2 cellular contexts compared by ENCODE assay signal in genomic region chr10:9103301-9103700, GRCh38.
TF ChIP-seq lines count a peak whose summit lies in the region.

No MANE protein-coding gene starts in this region.

TF ChIP-seq in SK-N-SH treated with all-trans-retinoic acid at 6 μM for 48 hours, 23 proteins besides CTCF, POLR2A, EP300 and RAD21:
- TF ChIP-seq CREB5 (CRISPR knock-in tag; IDR thresholded peaks at IDR 0.05; ENCODE audit: low read depth) (peak; percentile 90), ISL1 (CRISPR knock-in tag; IDR thresholded peaks at IDR 0.05) (peak; percentile 93), SNAI2 (CRISPR knock-in tag; IDR thresholded peaks at IDR 0.05) (no peak), ZFP3 (CRISPR knock-in tag; IDR thresholded peaks at IDR 0.05) (peak; percentile 90)

TF ChIP-seq in SK-N-SH, 30 proteins besides CTCF, POLR2A, EP300 and RAD21:
- TF ChIP-seq REST (IDR thresholded peaks at IDR 0.05; ENCODE audit: low read depth, low read length), result no peak
- no peak for TF ChIP-seq CHD2 (IDR thresholded peaks at IDR 0.05; ENCODE audit: low read length, partially characterized antibody)
- no peak for TF ChIP-seq RCOR1 (IDR thresholded peaks at IDR 0.05; ENCODE audit: low read length)
- TF ChIP-seq MXI1 (IDR thresholded peaks at IDR 0.05; ENCODE audit: low read depth, low read length), result no peak
- TF ChIP-seq SIN3A (IDR thresholded peaks at IDR 0.05; ENCODE audit: borderline replicate concordance, low read depth, low read length), result no peak
- TF ChIP-seq RXRA (IDR thresholded peaks at IDR 0.05; ENCODE audit: borderline replicate concordance, low read depth), result no peak
- no peak for TF ChIP-seq SMC3 (IDR thresholded peaks at IDR 0.05; ENCODE audit: low read depth, low read length)
- TF ChIP-seq NFIC (IDR thresholded peaks at IDR 0.05; ENCODE audit: borderline replicate concordance), result no peak
- no peak for TF ChIP-seq FOXJ3 (CRISPR knock-in tag; IDR thresholded peaks at IDR 0.05)
- no peak for TF ChIP-seq GABPA (IDR thresholded peaks at IDR 0.05; ENCODE audit: low read depth)
- TF ChIP-seq FOSL2 (IDR thresholded peaks at IDR 0.05; ENCODE audit: borderline replicate concordance, low read depth), result no peak
- no peak for TF ChIP-seq JUND (IDR thresholded peaks at IDR 0.05)
- no peak for TF ChIP-seq FOXM1 (IDR thresholded peaks at IDR 0.05; ENCODE audit: low read depth)
- TF ChIP-seq RFX5 (IDR thresholded peaks at IDR 0.05; ENCODE audit: low read length), result no peak
- TF ChIP-seq PBX3 (IDR thresholded peaks at IDR 0.05), result no peak
- TF ChIP-seq MAX (IDR thresholded peaks at IDR 0.05; ENCODE audit: low read depth), result no peak
- TF ChIP-seq TCF12 (IDR thresholded peaks at IDR 0.05), result no peak
- TF ChIP-seq POLR2AphosphoS5 (IDR thresholded peaks at IDR 0.05; ENCODE audit: low read depth, low read length), result no peak
- no peak for TF ChIP-seq USF2 (IDR thresholded peaks at IDR 0.05; ENCODE audit: borderline replicate concordance, low read depth, low read length)
